ENCODE assay signal across 8 cellular contexts in the genomic region with DNA sequence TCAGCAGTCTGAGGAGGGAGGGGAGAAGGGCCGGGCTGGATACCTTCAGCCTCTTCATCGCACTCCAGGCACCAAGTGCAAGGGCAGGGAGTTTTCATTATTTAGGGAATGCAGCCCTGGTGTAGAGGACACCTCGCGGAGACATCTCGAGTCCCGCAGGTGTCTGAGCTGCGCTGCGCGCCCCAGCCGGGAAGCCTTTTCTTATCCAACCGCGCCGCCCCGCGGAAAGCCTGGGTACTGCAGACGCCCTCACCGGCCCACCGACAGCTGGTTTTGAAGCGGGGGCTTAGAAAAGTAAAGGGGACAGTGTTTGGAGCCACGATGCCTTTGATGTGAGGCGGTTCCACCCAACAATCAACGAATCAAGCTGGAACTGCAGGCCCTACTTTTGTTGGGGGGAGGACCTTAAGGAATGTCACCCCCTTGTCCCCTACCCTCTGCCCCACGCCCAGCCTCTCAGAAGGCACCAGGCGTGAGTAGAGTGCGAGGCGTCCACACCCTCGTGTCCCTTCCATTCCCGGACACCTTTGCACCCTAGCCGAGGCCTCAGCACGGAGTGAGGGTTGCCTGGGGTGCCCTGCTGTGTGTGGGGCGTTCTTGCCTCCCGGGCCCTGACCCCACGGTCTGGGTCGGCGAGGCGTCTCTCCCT. TPM values are rescaled to one million over a fixed set of nuclear protein-coding genes. Genes with fewer than 3 reads are reported as not detected.
DNase-seq lines count a peak whose midpoint lies in the region; ATAC-seq lines count a peak whose summit lies in the region.

No MANE protein-coding gene starts in this region.

- H3K27ac ChIP-seq in substantia nigra (ENCODE audit: low read depth, low read length, poor library complexity, severe bottlenecking): peak overlapping the region; percentile 76

- H3K36me3 Mint-ChIP-seq in activated T-helper 17 cell treated with anti-CD3 and anti-CD28 coated beads, Interleukin-2, amount 50 U/mL, for 72 hours (ENCODE audit: low read depth): no peaks in the 10 kb centered on the region

- peak overlapping the region; percentile 50 for H2AFZ ChIP-seq in neuron (ENCODE audit: low read depth, low read length)

- H3K9me3 ChIP-seq in neuron (ENCODE audit: low read length): no peaks in the 10 kb centered on the region

- H3K36me3 ChIP-seq in neuron (ENCODE audit: insufficient read depth, low read length): no peaks in the 10 kb centered on the region

- peak overlapping the region; percentile 15 for H3K4me3 ChIP-seq in neuron (ENCODE audit: low read length)

- ATAC-seq in HG03342 (IDR thresholded peaks at IDR 0.05; ENCODE audit: unreplicated experiment) (peak; percentile 31), GM18873 (IDR thresholded peaks at IDR 0.05; ENCODE audit: low FRiP score, unreplicated experiment) (no peak)
- peak; percentile 51 for ATAC-seq in activated T-helper 17 cell treated with anti-CD3 and anti-CD28 coated beads, Interleukin-2, amount 50 U/mL, for 72 hours (replicated peaks)

- H3K27me3 ChIP-seq in neuron (ENCODE audit: insufficient read depth, low read length): peaks cover 68% of the 10 kb centered on the region

- peaks cover 51% of the 10 kb centered on the region for H3K27me3 Mint-ChIP-seq in activated T-helper 17 cell treated with anti-CD3 and anti-CD28 coated beads, Interleukin-2, amount 50 U/mL, for 72 hours

- no peaks in the 10 kb centered on the region for H3K4me1 Mint-ChIP-seq in activated T-helper 17 cell treated with anti-CD3 and anti-CD28 coated beads, Interleukin-2, amount 50 U/mL, for 72 hours

- no peak overlapping the region for H3K27ac Mint-ChIP-seq in activated T-helper 17 cell treated with anti-CD3 and anti-CD28 coated beads, Interleukin-2, amount 50 U/mL, for 72 hours

- peak; percentile 24 for DNase-seq in DMS 273 treated with DMSO at 0.1 percent for 48 hours (lab: John Stamatoyannopoulos, UW)
- DNase-seq in OCI-M2 (lab: John Stamatoyannopoulos, UW; ENCODE audit: unreplicated experiment): peak; percentile 42
- DNase-seq in fibroblast of the conjunctiva (ENCODE audit: low read depth): peak; percentile 5
- DNase-seq in substantia nigra (lab: John Stamatoyannopoulos, UW): peak in 39 of 49 donors; percentile 30 to 78 (median 59)

- no peaks in the 10 kb centered on the region for H3K9me3 Mint-ChIP-seq in activated T-helper 17 cell treated with anti-CD3 and anti-CD28 coated beads, Interleukin-2, amount 50 U/mL, for 72 hours

- H3K4me1 ChIP-seq in neuron (ENCODE audit: insufficient read depth, low read length): peaks cover 9% of the 10 kb centered on the region

- peak overlapping the region; percentile 54 for H3K4me3 Mint-ChIP-seq in activated T-helper 17 cell treated with anti-CD3 and anti-CD28 coated beads, Interleukin-2, amount 50 U/mL, for 72 hours

RNA-seq across cellular contexts. Expression of gene NKX2-2, which starts 8.6 kb away (rescaled TPM):
- not detected for total RNA-seq in activated T-helper 17 cell treated with anti-CD3 and anti-CD28 coated beads, Interleukin-2, amount 50 U/mL, for 72 hours

Comparison
In these comparisons a context has a peak if more than half of its experiments do, and no peak if none do; other contexts are left out.
1. DNase-seq: peak in every context shown above with its lines; median percentile 59 in substantia nigra; 42 in OCI-M2; 24 in DMS 273 treated with DMSO at 0.1 percent for 48 hours; 5 in fibroblast of the conjunctiva.